1 cellular context compared by ENCODE assay signal in the genomic region with DNA sequence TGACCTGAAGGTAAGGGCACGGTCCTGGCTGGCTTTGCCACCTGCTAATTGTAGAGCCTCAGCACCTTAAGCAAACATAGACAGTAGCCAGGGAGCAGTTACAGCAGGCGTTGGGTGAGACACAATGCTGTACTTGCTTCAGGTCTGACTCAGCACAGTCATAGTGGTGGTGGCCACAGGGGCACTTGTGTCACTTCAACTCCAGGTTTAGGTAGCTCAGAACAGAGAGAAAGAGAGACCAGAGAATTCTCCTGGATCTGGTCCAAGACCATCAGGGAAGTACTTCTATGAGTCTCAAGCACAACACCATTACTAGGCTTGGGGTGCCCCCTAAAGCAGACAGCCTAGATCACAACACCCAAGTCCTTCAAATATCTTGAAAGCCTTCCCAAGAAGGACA.
TF ChIP-seq lines count a peak whose summit lies in the region.

No MANE protein-coding gene starts in this region.

TF ChIP-seq in GM12878, 131 proteins besides CTCF, POLR2A, EP300 and RAD21 (continued from another document):
- TF ChIP-seq, protein P1, sequence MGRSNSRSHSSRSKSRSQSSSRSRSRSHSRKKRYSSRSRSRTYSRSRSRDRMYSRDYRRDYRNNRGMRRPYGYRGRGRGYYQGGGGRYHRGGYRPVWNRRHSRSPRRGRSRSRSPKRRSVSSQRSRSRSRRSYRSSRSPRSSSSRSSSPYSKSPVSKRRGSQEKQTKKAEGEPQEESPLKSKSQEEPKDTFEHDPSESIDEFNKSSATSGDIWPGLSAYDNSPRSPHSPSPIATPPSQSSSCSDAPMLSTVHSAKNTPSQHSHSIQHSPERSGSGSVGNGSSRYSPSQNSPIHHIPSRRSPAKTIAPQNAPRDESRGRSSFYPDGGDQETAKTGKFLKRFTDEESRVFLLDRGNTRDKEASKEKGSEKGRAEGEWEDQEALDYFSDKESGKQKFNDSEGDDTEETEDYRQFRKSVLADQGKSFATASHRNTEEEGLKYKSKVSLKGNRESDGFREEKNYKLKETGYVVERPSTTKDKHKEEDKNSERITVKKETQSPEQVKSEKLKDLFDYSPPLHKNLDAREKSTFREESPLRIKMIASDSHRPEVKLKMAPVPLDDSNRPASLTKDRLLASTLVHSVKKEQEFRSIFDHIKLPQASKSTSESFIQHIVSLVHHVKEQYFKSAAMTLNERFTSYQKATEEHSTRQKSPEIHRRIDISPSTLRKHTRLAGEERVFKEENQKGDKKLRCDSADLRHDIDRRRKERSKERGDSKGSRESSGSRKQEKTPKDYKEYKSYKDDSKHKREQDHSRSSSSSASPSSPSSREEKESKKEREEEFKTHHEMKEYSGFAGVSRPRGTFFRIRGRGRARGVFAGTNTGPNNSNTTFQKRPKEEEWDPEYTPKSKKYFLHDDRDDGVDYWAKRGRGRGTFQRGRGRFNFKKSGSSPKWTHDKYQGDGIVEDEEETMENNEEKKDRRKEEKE (IDR thresholded peaks at IDR 0.05) = no peak
- TF ChIP-seq, protein P2, sequence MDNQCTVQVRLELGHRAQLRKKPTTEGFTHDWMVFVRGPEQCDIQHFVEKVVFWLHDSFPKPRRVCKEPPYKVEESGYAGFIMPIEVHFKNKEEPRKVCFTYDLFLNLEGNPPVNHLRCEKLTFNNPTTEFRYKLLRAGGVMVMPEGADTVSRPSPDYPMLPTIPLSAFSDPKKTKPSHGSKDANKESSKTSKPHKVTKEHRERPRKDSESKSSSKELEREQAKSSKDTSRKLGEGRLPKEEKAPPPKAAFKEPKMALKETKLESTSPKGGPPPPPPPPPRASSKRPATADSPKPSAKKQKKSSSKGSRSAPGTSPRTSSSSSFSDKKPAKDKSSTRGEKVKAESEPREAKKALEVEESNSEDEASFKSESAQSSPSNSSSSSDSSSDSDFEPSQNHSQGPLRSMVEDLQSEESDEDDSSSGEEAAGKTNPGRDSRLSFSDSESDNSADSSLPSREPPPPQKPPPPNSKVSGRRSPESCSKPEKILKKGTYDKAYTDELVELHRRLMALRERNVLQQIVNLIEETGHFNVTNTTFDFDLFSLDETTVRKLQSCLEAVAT (IDR thresholded peaks at IDR 0.05) = no peak
- no peak for TF ChIP-seq KLF5 (IDR thresholded peaks at IDR 0.05; ENCODE audit: partially characterized antibody)
- no peak for TF ChIP-seq POLR2AphosphoS2 (IDR thresholded peaks at IDR 0.05; ENCODE audit: low read depth, low read length)
- no peak for TF ChIP-seq CHD2 (IDR thresholded peaks at IDR 0.05; ENCODE audit: borderline replicate concordance, low read depth, low read length)
TF ChIP-seq in GM12878: peak in this region for 3.
